In genomic region chr15:57038496-57038895, GRCh38 we compare ENCODE assay signal across 18 cellular contexts.
DNase-seq lines count a peak whose midpoint lies in the region; ATAC-seq, FAIRE-seq and TF ChIP-seq lines count a peak whose summit lies in the region.
"Had no signal": no experiment of that assay in that cellular context is flagged by ENCODE, and none has a peak within 500 bp of the region (broad histone marks: within the 10 kb centered on the region; RNA-seq: fewer than 3 reads in every experiment).

No MANE protein-coding gene starts in this region.

- in situ Hi-C loops in HepG2 (cut with HindIII; ENCODE audit: extremely low pct_ligation_motif_present, low pct_unique_long_range_greater_than_20kb) (no loop called here), GM13976 (cut with MboI; ENCODE audit: low sequenced_read_pairs, unreplicated experiment) (no loop called here)

- no peak overlapping the region for H2AFZ ChIP-seq in HepG2 (ENCODE audit: low read length)

- no peak overlapping the region for H3K4me3 ChIP-seq in BLaER1 treated with 17β-estradiol and CSF1 and Interleukin-3, amounts not matched to agents 10 nM and 100 nM
- H3K4me3 ChIP-seq in right atrium auricular region: no peak overlapping the region
- no peak overlapping the region for H3K4me3 ChIP-seq in HepG2 (replicated peaks in 1 of 3; ENCODE audit: insufficient read depth in 1 of 3, low read depth in 2 of 3, low read length in 3 of 3)
- H3K4me3 ChIP-seq: HAP-1 had no signal

- ATAC-seq in HepG2: no peak

- TF ChIP-seq EP300 in HepG2 (IDR thresholded peaks at IDR 0.05; ENCODE audit: low read depth in 2 of 2, low read length in 2 of 2) (no peak), HepG2 (CRISPR knock-in tag; IDR thresholded peaks at IDR 0.05; ENCODE audit: borderline replicate concordance) (no peak)

- no peaks in the 10 kb centered on the region for H3K27me3 ChIP-seq in BLaER1 treated with 17β-estradiol and CSF1 and Interleukin-3, amounts not matched to agents 10 nM and 100 nM
- H3K27me3 ChIP-seq in layer of hippocampus (ENCODE audit: control insufficient read depth, insufficient read depth, low read length): no peaks in the 10 kb centered on the region
- no peaks in the 10 kb centered on the region for H3K27me3 ChIP-seq in right atrium auricular region
- H3K27me3 ChIP-seq in HepG2 (ENCODE audit: control insufficient read depth in 1 of 2, insufficient read depth in 2 of 2, low read length in 2 of 2): no peaks in the 10 kb centered on the region

- CTCF ChIA-PET in HepG2 (lab: Yijun Ruan, JAX; ENCODE audit: low intra/inter-chr PET ratio, low total read pairs): no interaction called here

- H3K9me3 ChIP-seq in BLaER1 treated with 17β-estradiol and CSF1 and Interleukin-3, amounts not matched to agents 10 nM and 100 nM (replicated peaks in 1 of 11): peaks cover 0 to 29% (median 9%) of the 10 kb centered on the region in 11 experiments; a peak in 11 of 22 replicates
- no peaks in the 10 kb centered on the region for H3K9me3 ChIP-seq in right atrium auricular region
- no peaks in the 10 kb centered on the region for H3K9me3 ChIP-seq in HepG2 (ENCODE audit: low read length)
- H3K9me3 ChIP-seq: HAP-1 had no signal

- peaks cover 48% of the 10 kb centered on the region for H3K79me2 ChIP-seq in HepG2 (ENCODE audit: insufficient read depth, low read length)

- H3K4me2 ChIP-seq in BLaER1 treated with 17β-estradiol and CSF1 and Interleukin-3, amounts not matched to agents 10 nM and 100 nM: peak overlapping the region in 7 of 11 experiments; percentile 12 to 54 (median 39); a peak in 6 of 22 replicates
- no peak overlapping the region for H3K4me2 ChIP-seq in HepG2 (ENCODE audit: low read depth, low read length)

- no peak for FAIRE-seq in HepG2 (lab: Jason Lieb, UNC)
- FAIRE-seq: A204.1, G401.6, H54 had no signal

- TF ChIP-seq POLR2A in HepG2 (IDR thresholded peaks at IDR 0.05; ENCODE audit: insufficient read depth in 1 of 2, low read depth in 2 of 2, low read length in 2 of 2): no peak

- POLR2A ChIA-PET in HepG2 (lab: Yijun Ruan, JAX): no interaction called here

- TF ChIP-seq RAD21 in HepG2 (CRISPR knock-in tag; IDR thresholded peaks at IDR 0.05): no peak

- TF ChIP-seq CTCF in right atrium auricular region (IDR thresholded peaks at IDR 0.05) (no peak), HepG2 (CRISPR knock-in tag; IDR thresholded peaks at IDR 0.05) (no peak), GM13976 (IDR thresholded peaks at IDR 0.05; ENCODE audit: borderline replicate concordance, control extremely low read depth, extremely low read depth, insufficient read depth, missing control alignments) (no peak)

- H3K9ac ChIP-seq in BLaER1 treated with 17β-estradiol and CSF1 and Interleukin-3, amounts not matched to agents 10 nM and 100 nM: no peak overlapping the region
- H3K9ac ChIP-seq in HepG2 (ENCODE audit: insufficient read depth, low read depth, low read length): no peak overlapping the region

- WGBS in HepG2 (ENCODE audit: low lambda C conversion rate): 97% methylated on average over 5 of the region's 5 CpGs

- intact Hi-C loops in HepG2 (cut with micrococcal nuclease; ENCODE audit: unreplicated experiment): no loop called here

- peaks cover 0 to 20% (median 12%) of the 10 kb centered on the region in 11 experiments; a peak in 15 of 22 replicates for H3K36me3 ChIP-seq in BLaER1 treated with 17β-estradiol and CSF1 and Interleukin-3, amounts not matched to agents 10 nM and 100 nM
- H3K36me3 ChIP-seq in right atrium auricular region (no peaks in the 10 kb centered on the region), HepG2 (replicated peaks in 1 of 2; ENCODE audit: control insufficient read depth in 1 of 2, insufficient read depth in 2 of 2, low read length in 2 of 2) (no peaks in the 10 kb centered on the region)
- H3K36me3 ChIP-seq: HAP-1 had no signal

- H3K4me1 ChIP-seq in BLaER1 treated with 17β-estradiol and CSF1 and Interleukin-3, amounts not matched to agents 10 nM and 100 nM: peaks cover 28 to 66% (median 41%) of the 10 kb centered on the region in 10 experiments
- peaks cover 0 to 20% of the 10 kb centered on the region in 2 donors for H3K4me1 ChIP-seq in right atrium auricular region
- H3K4me1 ChIP-seq in HepG2 (ENCODE audit: insufficient read depth, low read length): peaks cover 20% of the 10 kb centered on the region

- no peak for DNase-seq in right atrium auricular region (ENCODE audit: low spot score)
- DNase-seq in HepG2 (ENCODE audit: low spot score): no peak
- no peak for DNase-seq in GM13976 (ENCODE audit: low spot score)
- DNase-seq: C1 segment of cervical spinal cord; Calu3; CD4-positive, alpha-beta memory T cell; COR-L47; DMS153; DND-41; GOT3; HFFc6 had no signal

- BruUV-seq in HepG2 (replicated peaks; lab: Mats Ljungman, UMichigan): no TSS peak

- H4K20me1 ChIP-seq in BLaER1 treated with 17β-estradiol and CSF1 and Interleukin-3, amounts not matched to agents 10 nM and 100 nM: peaks cover 10 to 91% (median 37%) of the 10 kb centered on the region in 11 experiments; a peak in 15 of 22 replicates
- peaks cover 10% of the 10 kb centered on the region for H4K20me1 ChIP-seq in HepG2 (ENCODE audit: insufficient read depth, low read length)

- H3K27ac ChIP-seq in BLaER1 treated with 17β-estradiol and CSF1 and Interleukin-3, amounts not matched to agents 10 nM and 100 nM: no peak overlapping the region
- H3K27ac ChIP-seq in angular gyrus (ENCODE audit: low read depth, low read length): peak overlapping the region; percentile 55
- H3K27ac ChIP-seq in layer of hippocampus (ENCODE audit: low read depth, low read length): peak overlapping the region; percentile 30
- no peak overlapping the region for H3K27ac ChIP-seq in right atrium auricular region
- H3K27ac ChIP-seq in HepG2 (ENCODE audit: extremely low read length, insufficient read depth, low read length): no peak overlapping the region

TF ChIP-seq in HepG2, 621 proteins besides CTCF, POLR2A, EP300 and RAD21:
- TF ChIP-seq KDM5B (CRISPR knock-in tag; IDR thresholded peaks at IDR 0.05; ENCODE audit: borderline replicate concordance) (no peak), ARHGAP35 (CRISPR knock-in tag; IDR thresholded peaks at IDR 0.05; ENCODE audit: borderline replicate concordance) (no peak)

Comparison
In these comparisons a context has a peak if more than half of its experiments do, and no peak if none do; other contexts are left out.
1. H3K27ac ChIP-seq: peak in angular gyrus (single experiment) and layer of hippocampus (single experiment); none in BLaER1 treated with 17β-estradiol and CSF1 and Interleukin-3, amounts not matched to agents 10 nM and 100 nM (0 of 11), right atrium auricular region (0 of 2) and HepG2 (single experiment).